ENCODE assay signal across 1 cellular context in genomic region chr3:32708672-32709283, GRCh38.
A peak's percentile ranks its signal among the peaks of the same experiment; 100 is the strongest.
TF ChIP-seq lines count a peak whose summit lies in the region.

No MANE protein-coding gene starts in this region.

TF ChIP-seq in K562, 482 proteins besides CTCF, POLR2A, EP300 and RAD21 (continued from another document and continues in another):
- TF ChIP-seq UBTF (IDR thresholded peaks at IDR 0.05; ENCODE audit: borderline replicate concordance in 1 of 2, low read depth in 2 of 2, low read length in 2 of 2) (no peak), DMBX1 (CRISPR knock-in tag; IDR thresholded peaks at IDR 0.05; ENCODE audit: borderline replicate concordance) (peak; percentile 84; the same call in 1 of the 2 replicates), HMGXB4 (CRISPR knock-in tag; IDR thresholded peaks at IDR 0.05) (no peak), FOXJ3 (CRISPR knock-in tag; IDR thresholded peaks at IDR 0.05) (no peak), SAFB (IDR thresholded peaks at IDR 0.05; ENCODE audit: borderline replicate concordance, low read depth, low read length) (no peak), SIN3B (IDR thresholded peaks at IDR 0.05; ENCODE audit: low read depth) (no peak), ZNF253 (CRISPR knock-in tag; conservative IDR thresholded peaks at IDR 0.05) (no peak), RBM15 (IDR thresholded peaks at IDR 0.05; ENCODE audit: insufficient read depth, low read length) (no peak), CHAMP1 (IDR thresholded peaks at IDR 0.05) (peak; percentile 94), STAG1 (CRISPR knock-in tag; IDR thresholded peaks at IDR 0.05; ENCODE audit: borderline replicate concordance) (no peak), ZNF75A (CRISPR knock-in tag; IDR thresholded peaks at IDR 0.05) (no peak), PHB (CRISPR knock-in tag; IDR thresholded peaks at IDR 0.05) (no peak), YBX1 (IDR thresholded peaks at IDR 0.05) (no peak), DDX20 (tag; IDR thresholded peaks at IDR 0.05; ENCODE audit: low read depth) (no peak), TAF9B (IDR thresholded peaks at IDR 0.05; ENCODE audit: partially characterized antibody) (peak; percentile 37), STAT6 (CRISPR knock-in tag; IDR thresholded peaks at IDR 0.05) (no peak), SRSF9 (IDR thresholded peaks at IDR 0.05; ENCODE audit: borderline replicate concordance, low read depth, low read length) (no peak), MYBL2 (IDR thresholded peaks at IDR 0.05; ENCODE audit: low read depth) (no peak; the same call in 1 of the 2 replicates), MYBL2 (CRISPR knock-in tag; IDR thresholded peaks at IDR 0.05; ENCODE audit: borderline replicate concordance) (no peak), ZNF212 (CRISPR knock-in tag; IDR thresholded peaks at IDR 0.05) (no peak), CEBPB (tag; IDR thresholded peaks at IDR 0.05) (no peak), PURB (CRISPR knock-in tag; IDR thresholded peaks at IDR 0.05; ENCODE audit: low read depth) (no peak), MCM5 (IDR thresholded peaks at IDR 0.05; ENCODE audit: low read depth) (no peak), ZNF780A (CRISPR knock-in tag; IDR thresholded peaks at IDR 0.05) (no peak; the same call in 1 of the 2 replicates), ZBTB33 (CRISPR knock-in tag; IDR thresholded peaks at IDR 0.05) (0 out of 2 replicates have a peak, but pooled peaks have one; percentile 22), ZBTB12 (CRISPR knock-in tag; IDR thresholded peaks at IDR 0.05) (no peak), CHD1 (IDR thresholded peaks at IDR 0.05; ENCODE audit: low read length) (no peak), RBBP5 (IDR thresholded peaks at IDR 0.05; ENCODE audit: borderline replicate concordance, insufficient read depth, low read length, poor library complexity, severe bottlenecking) (no peak), ARID4B (CRISPR knock-in tag; IDR thresholded peaks at IDR 0.05) (no peak), CCNT2 (IDR thresholded peaks at IDR 0.05; ENCODE audit: borderline replicate concordance, extremely low read depth, insufficient read length, low read depth, low read length) (peak; percentile 91), ZNF316 (IDR thresholded peaks at IDR 0.05) (peak; percentile 75), CUX1 (CRISPR knock-in tag; IDR thresholded peaks at IDR 0.05) (no peak), CREB3L1 (IDR thresholded peaks at IDR 0.05; ENCODE audit: borderline replicate concordance, low read depth) (no peak)
